29 cellular contexts compared by ENCODE assay signal in genomic region chr17:5881849-5882248, GRCh38.
"Had no signal": no experiment of that assay in that cellular context is flagged by ENCODE, and none has a peak within 500 bp of the region (broad histone marks: within the 10 kb centered on the region; RNA-seq: fewer than 3 reads in every experiment).

No MANE protein-coding gene starts in this region.

- H3K4me1 Mint-ChIP-seq: stimulated activated memory B cell treated with anti-CD40 and anti-IgM and Interleukin-4, amounts not matched to agents 10 μg/mL and 1 μg/mL and 100 μg/mL, for 72 hours; stimulated activated naive CD8-positive, alpha-beta T cell treated with anti-CD3 and anti-CD28 coated beads, Interleukin-15, amount 100 ng/mL, for 72 hours had no signal

- FAIRE-seq: urothelium cell line had no signal

- H3K27me3 ChIP-seq: testis, thyroid gland, tibial nerve, upper lobe of left lung, uterus, vagina had no signal

- H3K36me3 ChIP-seq: stomach, suprapubic skin, thoracic aorta, thyroid gland, tibial artery, tibial nerve, transverse colon, upper lobe of left lung, upper lobe of right lung, uterus, vagina had no signal

- H3K9me3 Mint-ChIP-seq: stimulated activated memory B cell treated with anti-CD40 and anti-IgM and Interleukin-4, amounts not matched to agents 10 μg/mL and 1 μg/mL and 100 μg/mL, for 72 hours; stimulated activated naive B cell treated with anti-CD40 and anti-IgM and Interleukin-4, amounts not matched to agents 10 μg/mL and 1 μg/mL and 100 μg/mL, for 72 hours; stimulated activated naive CD8-positive, alpha-beta T cell treated with anti-CD3 and anti-CD28 coated beads, Interleukin-15, amount 100 ng/mL, for 72 hours; stimulated activated naive CD8-positive, alpha-beta T cell treated with anti-CD3 and anti-CD28 coated beads, Interleukin-15, Interleukin-2, amounts not matched to agents 100 ng/mL and 50 ng/mL, for 24 hours had no signal

- H3K4me3 Mint-ChIP-seq: stimulated activated effector memory CD8-positive, alpha-beta T cell treated with anti-CD3 and anti-CD28 coated beads, Interleukin-12 subunit alpha, Interleukin-12 subunit beta, amount 100 ng/mL, for 72 hours; stimulated activated memory B cell treated with anti-CD40 and anti-IgM and Interleukin-4, amounts not matched to agents 10 μg/mL and 1 μg/mL and 100 μg/mL, for 72 hours; stimulated activated naive B cell treated with anti-CD40 and anti-IgM and Interleukin-4, amounts not matched to agents 10 μg/mL and 1 μg/mL and 100 μg/mL, for 72 hours; stimulated activated naive CD8-positive, alpha-beta T cell treated with anti-CD3 and anti-CD28 coated beads, Interleukin-15, amount 100 ng/mL, for 72 hours; stimulated activated naive CD8-positive, alpha-beta T cell treated with anti-CD3 and anti-CD28 coated beads, Interleukin-15, Interleukin-2, amounts not matched to agents 100 ng/mL and 50 ng/mL, for 24 hours; type B pancreatic cell had no signal

- ATAC-seq: stimulated activated effector memory CD8-positive, alpha-beta T cell treated with anti-CD3 and anti-CD28 coated beads, Interleukin-12 subunit alpha, Interleukin-12 subunit beta, amount 100 ng/mL, for 72 hours; stimulated activated memory B cell treated with anti-CD40 and anti-IgM and Interleukin-4, amounts not matched to agents 10 μg/mL and 1 μg/mL and 100 μg/mL, for 72 hours; stimulated activated naive B cell treated with anti-CD40 and anti-IgM and Interleukin-4, amounts not matched to agents 10 μg/mL and 1 μg/mL and 100 μg/mL, for 72 hours; stimulated activated naive CD8-positive, alpha-beta T cell treated with anti-CD3 and anti-CD28 coated beads, Interleukin-15, amount 100 ng/mL, for 72 hours; stimulated activated naive CD8-positive, alpha-beta T cell treated with anti-CD3 and anti-CD28 coated beads, Interleukin-15, Interleukin-2, amounts not matched to agents 100 U/mL and 50 U/mL, for 24 hours; upper lobe of right lung had no signal

- H3K4me3 ChIP-seq: stomach, suprapubic skin, testis, thoracic aorta, thyroid gland, tibial artery, tibial nerve, transverse colon, upper lobe of left lung, upper lobe of right lung, uterus, vagina had no signal

- H3K9me3 ChIP-seq: stomach, suprapubic skin, testis, thoracic aorta, thyroid gland, tibial artery, tibial nerve, transverse colon, upper lobe of left lung, upper lobe of right lung, uterus, vagina had no signal

- H3K27ac Mint-ChIP-seq: stimulated activated effector memory CD8-positive, alpha-beta T cell treated with anti-CD3 and anti-CD28 coated beads, Interleukin-12 subunit alpha, Interleukin-12 subunit beta, amount 100 ng/mL, for 72 hours; stimulated activated memory B cell treated with anti-CD40 and anti-IgM and Interleukin-4, amounts not matched to agents 10 μg/mL and 1 μg/mL and 100 μg/mL, for 72 hours; stimulated activated naive B cell treated with anti-CD40 and anti-IgM and Interleukin-4, amounts not matched to agents 10 μg/mL and 1 μg/mL and 100 μg/mL, for 72 hours; stimulated activated naive CD8-positive, alpha-beta T cell treated with anti-CD3 and anti-CD28 coated beads, Interleukin-15, amount 100 ng/mL, for 72 hours; stimulated activated naive CD8-positive, alpha-beta T cell treated with anti-CD3 and anti-CD28 coated beads, Interleukin-15, Interleukin-2, amounts not matched to agents 100 ng/mL and 50 ng/mL, for 24 hours; type B pancreatic cell had no signal

- H3K36me3 Mint-ChIP-seq: stimulated activated effector memory CD8-positive, alpha-beta T cell treated with anti-CD3 and anti-CD28 coated beads, Interleukin-12 subunit alpha, Interleukin-12 subunit beta, amount 100 ng/mL, for 72 hours; stimulated activated memory B cell treated with anti-CD40 and anti-IgM and Interleukin-4, amounts not matched to agents 10 μg/mL and 1 μg/mL and 100 μg/mL, for 72 hours; stimulated activated naive B cell treated with anti-CD40 and anti-IgM and Interleukin-4, amounts not matched to agents 10 μg/mL and 1 μg/mL and 100 μg/mL, for 72 hours; type B pancreatic cell had no signal

- H3K4me1 ChIP-seq: suprapubic skin, testis, thyroid gland, tibial nerve, transverse colon, upper lobe of left lung, upper lobe of right lung, uterus, vagina had no signal

- H3K27ac ChIP-seq: stomach, suprapubic skin, testis, thoracic aorta, thyroid gland, tibial artery, tibial nerve, transverse colon, upper lobe of left lung, upper lobe of right lung, uterus, vagina had no signal

- DNase-seq: stimulated activated CD4-positive, alpha-beta T cell treated with anti-CD3 and anti-CD28 coated beads, Interleukin-2, amount 100 ng/mL, for 48 hours; stimulated activated CD4-positive, alpha-beta T cell treated with anti-CD3 and anti-CD28 coated beads, Interleukin-4, amount 100 ng/mL, for 1 hour; stimulated activated CD4-positive, alpha-beta T cell treated with anti-CD3 and anti-CD28 coated beads, Interleukin-4, amount 100 ng/mL, for 24 hours; stimulated activated CD4-positive, alpha-beta T cell treated with anti-CD3 and anti-CD28 coated beads, Interleukin-4, amount 100 ng/mL, for 4 hours; stimulated activated CD8-positive, alpha-beta memory T cell treated with anti-CD3 and anti-CD28 coated beads, Interleukin-4, amount 100 ng/mL, for 48 hours; stimulated activated naive B cell treated with anti-CD40 and anti-IgM and Interleukin-4, amounts not matched to agents 10 μg/mL and 1 μg/mL and 100 μg/mL, for 72 hours; stimulated activated naive CD4-positive, alpha-beta T cell; stimulated activated naive CD4-positive, alpha-beta T cell treated with Interleukin-2 at 50 U/mL for 16 hours; stimulated activated naive CD8-positive, alpha-beta T cell treated with anti-CD3 and anti-CD28 coated beads, Interleukin-15, amount 100 ng/mL, for 72 hours; stimulated activated naive CD8-positive, alpha-beta T cell treated with anti-CD3 and anti-CD28 coated beads, Interleukin-15, Interleukin-2, amounts not matched to agents 100 U/mL and 50 U/mL, for 24 hours; stomach; substantia nigra; testis; thyroid gland; tibial artery; transverse colon; trophoblast cell; upper lobe of left lung; upper lobe of right lung; uterus had no signal
